ENCODE assay signal across 9 cellular contexts in the genomic region with DNA sequence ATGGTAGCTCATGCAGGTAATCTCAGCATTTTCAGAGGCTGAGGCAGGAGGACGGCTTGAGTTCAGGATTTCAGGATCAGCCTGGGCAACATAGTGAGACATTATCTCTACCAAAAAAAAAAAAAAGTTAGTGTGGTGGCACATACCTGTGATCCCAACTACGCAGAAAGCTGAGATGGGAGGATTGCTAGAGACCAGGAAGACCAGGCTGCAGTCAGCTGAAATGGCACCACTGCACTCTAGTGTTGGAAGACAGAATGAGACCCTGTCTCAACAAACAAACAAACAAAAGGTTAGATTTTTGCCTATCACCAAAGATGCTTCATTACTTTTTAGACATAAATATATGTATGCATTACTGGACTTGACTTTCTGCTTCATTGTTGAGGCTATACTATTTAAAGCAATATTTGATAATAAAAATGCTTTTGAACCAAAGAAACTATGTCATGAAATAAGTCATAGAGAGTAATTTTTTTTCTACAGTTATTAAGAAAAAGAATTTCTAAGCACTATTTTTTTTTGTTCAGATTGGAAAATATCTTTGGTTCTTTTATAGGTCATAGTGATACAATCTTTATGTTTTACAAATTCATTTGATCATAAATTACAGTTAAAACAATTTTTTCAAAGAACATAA.
DNase-seq lines count a peak whose midpoint lies in the region; ATAC-seq and TF ChIP-seq lines count a peak whose summit lies in the region.
"Had no signal": no experiment of that assay in that cellular context is flagged by ENCODE, and none has a peak within 500 bp of the region (broad histone marks: within the 10 kb centered on the region; RNA-seq: fewer than 3 reads in every experiment).

No MANE protein-coding gene starts in this region.

- no peak overlapping the region for H3K4me2 ChIP-seq in MM.1S (ENCODE audit: low read depth, low read length)

- no peak for TF ChIP-seq POLR2A in prostate gland (IDR thresholded peaks at IDR 0.05)

- H3K9me3 Mint-ChIP-seq in WTC11 (peaks cover 17% of the 10 kb centered on the region), nephron (no peaks in the 10 kb centered on the region)

- H4K20me1 ChIP-seq in MM.1S (ENCODE audit: insufficient read depth, low read length) = no peaks in the 10 kb centered on the region

- H3K4me3 Mint-ChIP-seq in WTC11 = no peak overlapping the region
- no peak overlapping the region for H3K4me3 Mint-ChIP-seq in nephron

- H3K9ac ChIP-seq in MM.1S (ENCODE audit: low read length) = no peak overlapping the region
- H3K9ac ChIP-seq: GM23248 had no signal

- H3F3A ChIP-seq in MM.1S (ENCODE audit: insufficient read depth, low read length) = no peaks in the 10 kb centered on the region

- no peaks in the 10 kb centered on the region for H3K27me3 Mint-ChIP-seq in WTC11 (ENCODE audit: low read depth)
- no peaks in the 10 kb centered on the region for H3K27me3 Mint-ChIP-seq in nephron (ENCODE audit: low read depth)

- H3K27ac ChIP-seq in MM.1S (ENCODE audit: low read length) = no peak overlapping the region
- no peak overlapping the region for H3K27ac ChIP-seq in prostate gland
- H3K27ac ChIP-seq: GM23248 had no signal

- CTCF ChIA-PET in WTC11 (lab: Charles Lee) = interaction anchor here (0.7 to 1.9 kb wide), 3 partner anchors 111 to 622 kb away, joined by 3 to 14 read pairs (median 4); no protein-coding TSS in a partner anchor

- WGBS in prostate gland = 49% methylated on average over 2 of the region's 2 CpGs

- H2AFZ ChIP-seq in MM.1S (ENCODE audit: low read length) = no peak overlapping the region
- H2AFZ ChIP-seq: GM23248 had no signal

- TF ChIP-seq CTCF in GM12865 (IDR thresholded peaks at IDR 0.05; ENCODE audit: insufficient read depth, low read depth, low read length, missing control alignments) (peak; percentile 26), MM.1S (IDR thresholded peaks at IDR 0.05; ENCODE audit: low read length) (peak; percentile 48), WTC11 (IDR thresholded peaks at IDR 0.05) (peak; percentile 45; the same call in 1 of the 2 replicates), nephron (IDR thresholded peaks at IDR 0.05; ENCODE audit: unreplicated experiment in 3 of 3) (peak; percentile 74 to 82 (median 75)), prostate gland (IDR thresholded peaks at IDR 0.05) (peak in 1 of 4 experiments; percentile 15)

- no peaks in the 10 kb centered on the region for H3K79me2 ChIP-seq in MM.1S (ENCODE audit: low read length)

- no peaks in the 10 kb centered on the region for H3K4me1 ChIP-seq in MM.1S (ENCODE audit: low read length)
- no peaks in the 10 kb centered on the region for H3K4me1 ChIP-seq in prostate gland (replicated peaks)

- ATAC-seq in WTC11 = peak; percentile 100

- intact Hi-C loops in prostate gland (cut with DNase I) = no loop called here

- no peaks in the 10 kb centered on the region for H3K4me1 Mint-ChIP-seq in WTC11
- H3K4me1 Mint-ChIP-seq in nephron = no peaks in the 10 kb centered on the region

- H3K36me3 ChIP-seq in MM.1S (replicated peaks; ENCODE audit: insufficient read depth, low read length) (no peaks in the 10 kb centered on the region), prostate gland (no peaks in the 10 kb centered on the region)

- DNase-seq in GM12865 (ENCODE audit: low read depth) = peak; percentile 5
- peak; percentile 16 for DNase-seq in MM.1S
- DNase-seq in WTC11 (ENCODE audit: low spot score) = peak; percentile 66
- no peak for DNase-seq in NOMO-1 treated with dmso at 0.1 percent for 144 hours (lab: John Stamatoyannopoulos, UW; ENCODE audit: unreplicated experiment)
- no peak for DNase-seq in AG20443 (ENCODE audit: low spot score)
- DNase-seq in prostate gland (ENCODE audit: low spot score) = no peak
- DNase-seq in activated CD4-positive, alpha-beta T cell treated with anti-CD3 and anti-CD28 coated beads for 4 hours = no peak
- DNase-seq: GM23248 had no signal

- POLR2A ChIA-PET in WTC11 (lab: Charles Lee) = no interaction called here

- H3K27me3 ChIP-seq in MM.1S (replicated peaks; ENCODE audit: insufficient read depth, low read length) (no peaks in the 10 kb centered on the region), prostate gland (replicated peaks; ENCODE audit: insufficient read depth) (no peaks in the 10 kb centered on the region)

- no peak overlapping the region for H3K27ac Mint-ChIP-seq in WTC11
- H3K27ac Mint-ChIP-seq in nephron = no peak overlapping the region

- H3K4me3 ChIP-seq in GM12865 (ENCODE audit: low read depth, low read length) (no peak overlapping the region), MM.1S (ENCODE audit: low read length) (no peak overlapping the region), prostate gland (no peak overlapping the region)
- H3K4me3 ChIP-seq: GM23248 had no signal

- H3K36me3 Mint-ChIP-seq in WTC11 (peaks cover 17% of the 10 kb centered on the region), nephron (ENCODE audit: low read depth) (no peaks in the 10 kb centered on the region)

- H3K9me2 ChIP-seq in MM.1S (replicated peaks; ENCODE audit: insufficient read depth, low read length) = no peaks in the 10 kb centered on the region

- no peaks in the 10 kb centered on the region for H3K9me3 ChIP-seq in MM.1S (replicated peaks; ENCODE audit: insufficient read depth, low read length)
- no peaks in the 10 kb centered on the region for H3K9me3 ChIP-seq in prostate gland

TF ChIP-seq in WTC11, 78 proteins besides CTCF, POLR2A, EP300 and RAD21:
- TF ChIP-seq ZNF121 (CRISPR knock-in tag; IDR thresholded peaks at IDR 0.05) (peak; percentile 83), OVOL2 (CRISPR knock-in tag; IDR thresholded peaks at IDR 0.05; ENCODE audit: borderline replicate concordance) (no peak)

Comparison
In these comparisons a context has a peak if more than half of its experiments do, and no peak if none do; other contexts are left out.
1. DNase-seq: peak in GM12865 (single experiment), MM.1S (single experiment) and WTC11 (single experiment); none in NOMO-1 treated with dmso at 0.1 percent for 144 hours (single experiment), AG20443 (single experiment), prostate gland (single experiment) and activated CD4-positive, alpha-beta T cell treated with anti-CD3 and anti-CD28 coated beads for 4 hours (0 of 2).